ENCODE assay signal across 10 cellular contexts in the genomic region with DNA sequence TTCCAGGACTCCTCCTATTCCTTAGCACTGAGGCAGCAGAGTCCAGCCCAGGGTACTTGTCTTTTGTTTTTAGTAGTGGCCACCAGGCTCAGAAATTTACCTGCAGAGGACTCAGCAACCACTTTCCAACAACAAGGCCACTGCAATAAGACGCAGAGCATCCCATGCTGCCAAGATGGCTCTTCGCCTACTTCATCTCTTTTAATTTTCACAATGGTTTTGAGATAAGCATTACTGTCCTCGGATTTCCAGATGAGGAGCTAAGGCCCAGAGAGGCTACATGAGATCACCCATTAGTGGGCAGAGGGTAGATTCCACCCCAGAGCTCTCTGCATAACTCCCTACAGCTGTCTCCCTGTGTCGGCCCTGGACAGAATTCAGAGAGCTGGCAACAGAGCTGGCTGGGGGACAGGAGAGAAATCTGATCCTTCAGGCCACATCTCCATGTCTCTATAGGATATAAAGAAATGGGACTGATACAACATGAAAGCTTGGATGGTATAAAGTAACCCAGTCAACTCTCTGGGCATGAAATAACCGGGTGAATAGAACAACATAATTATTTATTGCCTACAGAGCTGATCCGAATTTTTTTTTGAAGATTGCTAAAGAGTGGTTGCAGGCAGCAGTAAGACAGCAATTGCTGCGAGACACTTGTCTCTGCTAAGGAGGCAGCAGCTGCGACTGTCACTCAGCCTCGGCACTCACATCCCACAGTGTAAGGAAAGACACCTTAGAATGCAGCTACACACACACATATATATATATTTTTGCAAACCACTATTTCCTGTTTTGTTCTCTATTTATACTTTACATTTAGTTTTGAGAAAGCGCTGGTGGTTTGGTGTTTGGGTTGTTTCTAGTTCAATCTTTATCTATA. TPM values are rescaled to one million over a fixed set of nuclear protein-coding genes. Genes with fewer than 3 reads are reported as not detected.
DNase-seq lines count a peak whose midpoint lies in the region; ATAC-seq and TF ChIP-seq lines count a peak whose summit lies in the region.
"Had no signal": no experiment of that assay in that cellular context is flagged by ENCODE, and none has a peak within 500 bp of the region (broad histone marks: within the 10 kb centered on the region; RNA-seq: fewer than 3 reads in every experiment).

No MANE protein-coding gene starts in this region.

- H3K4me1 ChIP-seq in naive thymus-derived CD4-positive, alpha-beta T cell (ENCODE audit: control insufficient read depth in 2 of 2, insufficient read depth in 2 of 2, low read length in 2 of 2), result peaks cover 51 to 78% of the 10 kb centered on the region in 2 donors
- H3K4me1 ChIP-seq in heart right ventricle (peaks cover 0 to 16% (median 0%) of the 10 kb centered on the region in 9 donors), GM23248 (ENCODE audit: insufficient read depth) (peaks cover 7% of the 10 kb centered on the region)

- in situ Hi-C loops in GM23248 (cut with MboI), result no loop called here

- H3K27ac Mint-ChIP-seq in naive thymus-derived CD4-positive, alpha-beta T cell, result peak overlapping the region; percentile 83 to 97 (median 95)

- peak; percentile 10 for DNase-seq in NCI-H69 (lab: John Stamatoyannopoulos, UW)
- peak in 7 of 9 donors; percentile 51 to 80 (median 65) for DNase-seq in naive thymus-derived CD4-positive, alpha-beta T cell
- DNase-seq in NCI-H526 (lab: John Stamatoyannopoulos, UW), result no peak
- DNase-seq in heart right ventricle, result no peak
- no peak for DNase-seq in GM23248
- DNase-seq in NCI-H1417 treated with DMSO at 0.1 percent for 48 hours (lab: John Stamatoyannopoulos, UW), result no peak

- H3K4me3 ChIP-seq in naive thymus-derived CD4-positive, alpha-beta T cell (ENCODE audit: low read length), result peak overlapping the region; percentile 34
- H3K4me3 ChIP-seq in heart right ventricle (no peak overlapping the region), GM23248 (no peak overlapping the region)
- H3K4me3 ChIP-seq: lung had no signal

- no peaks in the 10 kb centered on the region for H3F3A ChIP-seq in GM23248 (ENCODE audit: insufficient read depth)

- no peaks in the 10 kb centered on the region for H3K9me3 Mint-ChIP-seq in naive thymus-derived CD4-positive, alpha-beta T cell

- H3K27me3 ChIP-seq in naive thymus-derived CD4-positive, alpha-beta T cell (ENCODE audit: control insufficient read depth in 2 of 2, insufficient read depth in 2 of 2, low read length in 2 of 2), result no peaks in the 10 kb centered on the region
- peaks cover 0 to 22% (median 16%) of the 10 kb centered on the region in 7 donors for H3K27me3 ChIP-seq in heart right ventricle
- peaks cover 33% of the 10 kb centered on the region for H3K27me3 ChIP-seq in GM23248 (replicated peaks; ENCODE audit: insufficient read depth)

- peaks cover 0 to 13% (median 0%) of the 10 kb centered on the region in 5 donors for H3K36me3 Mint-ChIP-seq in naive thymus-derived CD4-positive, alpha-beta T cell

- WGBS in heart right ventricle, 2 donors, result 71 to 75% methylated on average over 10 of the region's 10 CpGs
- WGBS in GM23248 (ENCODE audit: low coverage in 1 of 2, low lambda C conversion rate in 2 of 2, missing lambda C conversion rate in 2 of 2), 2 experiments, result 30 to 32% methylated on average over 10 of the region's 10 CpGs

- H3K36me3 ChIP-seq in naive thymus-derived CD4-positive, alpha-beta T cell (ENCODE audit: control insufficient read depth in 2 of 3, insufficient read depth in 3 of 3, low read length in 3 of 3), result no peaks in the 10 kb centered on the region
- H3K36me3 ChIP-seq in heart right ventricle (no peaks in the 10 kb centered on the region), GM23248 (ENCODE audit: low read depth) (no peaks in the 10 kb centered on the region)

- H3K4me1 Mint-ChIP-seq in naive thymus-derived CD4-positive, alpha-beta T cell, result peaks cover 65 to 92% (median 90%) of the 10 kb centered on the region in 7 donors

- H3K9me3 ChIP-seq in naive thymus-derived CD4-positive, alpha-beta T cell (ENCODE audit: control insufficient read depth in 2 of 3, low read length in 3 of 3), result no peaks in the 10 kb centered on the region
- H3K9me3 ChIP-seq in heart right ventricle (no peaks in the 10 kb centered on the region), GM23248 (ENCODE audit: low read depth) (no peaks in the 10 kb centered on the region)

- POLR2A ChIA-PET in naive thymus-derived CD4-positive, alpha-beta T cell (lab: Charles Lee), result interaction anchor here (0.6 to 10.1 kb wide), 15 partner anchors 9 to 79 kb away, joined by 3 to 140 read pairs (median 4); partner anchors contain the start of gene SCML4

- no peak overlapping the region for H2AFZ ChIP-seq in GM23248

- no peak overlapping the region for H3K9ac ChIP-seq in GM23248

- peak; percentile 70 for ATAC-seq in GM18861 (IDR thresholded peaks at IDR 0.05; ENCODE audit: unreplicated experiment)
- peak; percentile 73 for ATAC-seq in HG02623 (IDR thresholded peaks at IDR 0.05; ENCODE audit: unreplicated experiment)
- ATAC-seq in naive thymus-derived CD4-positive, alpha-beta T cell, result peak; percentile 87
- ATAC-seq in heart right ventricle, result no peak

- H3K27ac ChIP-seq in naive thymus-derived CD4-positive, alpha-beta T cell (ENCODE audit: low read depth, low read length), result peak overlapping the region; percentile 70
- H3K27ac ChIP-seq in heart right ventricle (peak overlapping the region in 1 of 10 donors; percentile 26), GM23248 (no peak overlapping the region)

- peak overlapping the region; percentile 74 to 88 (median 82) for H3K4me3 Mint-ChIP-seq in naive thymus-derived CD4-positive, alpha-beta T cell

- CTCF ChIA-PET in naive thymus-derived CD4-positive, alpha-beta T cell (lab: Charles Lee), result interaction anchor here (1.1 to 5.5 kb wide), 6 partner anchors 31 to 74 kb away, joined by 4 to 32 read pairs (median 6); no protein-coding TSS in a partner anchor

- H3K9me2 ChIP-seq in GM23248 (ENCODE audit: insufficient read depth), result no peaks in the 10 kb centered on the region

- H3K79me2 ChIP-seq in GM23248 (ENCODE audit: insufficient read depth), result no peaks in the 10 kb centered on the region

- H4K20me1 ChIP-seq in GM23248 (ENCODE audit: insufficient read depth), result no peaks in the 10 kb centered on the region

- TF ChIP-seq CTCF in heart right ventricle (IDR thresholded peaks at IDR 0.05), result no peak

- peaks cover 0 to 6% (median 0%) of the 10 kb centered on the region in 5 donors for H3K27me3 Mint-ChIP-seq in naive thymus-derived CD4-positive, alpha-beta T cell

- H3K4me2 ChIP-seq in GM23248 (ENCODE audit: unreplicated experiment), result no peak overlapping the region

- intact Hi-C loops in naive thymus-derived CD4-positive, alpha-beta T cell (cut with micrococcal nuclease), result loop anchor here (1.0 to 5.0 kb wide), 8 partner anchors 11 to 61 kb away; partner anchors contain the start of gene SCML4 (in 2 of the 2)
- intact Hi-C loops in heart right ventricle (cut with DNase I), result no loop called here

RNA-seq across cellular contexts. Expression of gene SCML4, which starts 37.2 kb away (rescaled TPM):
- total RNA-seq in naive thymus-derived CD4-positive, alpha-beta T cell, result 10 to 100 TPM; 20.3 to 95.8 (median 63.3) TPM
- 100 to 1,000 TPM in 1 of 2 donors, 10 to 100 TPM in 1; 66.1 to 108 TPM for polyA plus RNA-seq in naive thymus-derived CD4-positive, alpha-beta T cell
- under 1 TPM in 5 of 10 donors, not detected in 5; 0.17 to 0.86 (median 0.44) TPM for total RNA-seq in heart right ventricle
- polyA plus RNA-seq in heart right ventricle (under 1 TPM; 0.06 to 0.15 TPM), GM23248 (2016; fragmentation: Nextera tagmentation; extraction: Ambion mirVana) (not detected in 2 replicates)
- total RNA-seq in GM23248 (2014; rRNA removed; shearing (Covaris generic)), result not detected in 2 replicates
- total RNA-seq: dermis microvascular lymphatic vessel endothelial cell had no signal

Comparison
In these comparisons a context has a peak if more than half of its experiments do, and no peak if none do; other contexts are left out.
1. ATAC-seq: peak in GM18861 (single experiment), HG02623 (single experiment) and naive thymus-derived CD4-positive, alpha-beta T cell (single experiment); none in heart right ventricle (0 of 8).
2. DNase-seq: peak in NCI-H69 (single experiment) and naive thymus-derived CD4-positive, alpha-beta T cell (7 of 9); none in NCI-H526 (0 of 2), heart right ventricle (0 of 2), GM23248 (single experiment) and NCI-H1417 treated with DMSO at 0.1 percent for 48 hours (single experiment).
3. RNA of gene SCML4, which starts 37.2 kb away (total RNA-seq): 20.3 to 95.8 TPM in naive thymus-derived CD4-positive, alpha-beta T cell; 0.17 to 0.86 TPM in heart right ventricle and not detected in GM23248; every median in the first group is over 10 times any median in the second.
4. intact Hi-C loops: an anchor here in naive thymus-derived CD4-positive, alpha-beta T cell (1.0 to 5.0 kb wide); none called in heart right ventricle.